ENCODE assay signal across 18 cellular contexts in the genomic region with DNA sequence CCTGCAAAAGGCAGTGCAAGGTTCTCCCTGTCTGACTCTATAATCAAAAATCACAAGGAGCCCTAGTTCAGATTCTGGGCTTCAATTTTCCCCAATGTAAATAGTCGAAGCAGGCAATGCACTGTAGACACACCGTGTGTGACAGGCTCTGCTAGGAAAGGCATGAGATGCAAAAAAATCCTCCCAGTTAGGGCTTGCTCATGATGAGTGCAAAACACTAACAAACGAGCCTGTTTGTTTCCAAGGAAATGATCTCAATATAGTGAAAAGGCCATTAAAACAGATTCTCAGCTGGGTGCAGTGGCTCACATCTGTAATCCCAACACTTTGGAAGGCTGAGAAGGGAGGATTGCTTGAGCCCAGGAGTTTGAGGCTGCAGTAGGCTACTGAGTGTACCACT. TPM values are rescaled to one million over a fixed set of nuclear protein-coding genes. Genes with fewer than 3 reads are reported as not detected.
DNase-seq lines count a peak whose midpoint lies in the region; ATAC-seq, FAIRE-seq and TF ChIP-seq lines count a peak whose summit lies in the region.
"Had no signal": no experiment of that assay in that cellular context is flagged by ENCODE, and none has a peak within 500 bp of the region (broad histone marks: within the 10 kb centered on the region; RNA-seq: fewer than 3 reads in every experiment).

No MANE protein-coding gene starts in this region.

- H3K27ac ChIP-seq in GM23248 (peak overlapping the region; percentile 54), VCaP (peak overlapping the region; percentile 57), layer of hippocampus (ENCODE audit: low read depth, low read length) (peak overlapping the region; percentile 47)

- H4K20me1 ChIP-seq in GM23248 (ENCODE audit: insufficient read depth): no peaks in the 10 kb centered on the region

- no peak overlapping the region for H3K27ac Mint-ChIP-seq in stimulated activated effector memory CD8-positive, alpha-beta T cell treated with anti-CD3 and anti-CD28 coated beads, Interleukin-12 subunit alpha, Interleukin-12 subunit beta, amount 100 ng/mL, for 72 hours
- H3K27ac Mint-ChIP-seq: activated naive CD4-positive, alpha-beta T cell treated with anti-CD3 and anti-CD28 coated beads, Interleukin-2, amount 50 U/mL, for 72 hours; naive B cell had no signal

- H3K27me3 ChIP-seq in GM23248 (replicated peaks; ENCODE audit: insufficient read depth): no peaks in the 10 kb centered on the region
- no peaks in the 10 kb centered on the region for H3K27me3 ChIP-seq in layer of hippocampus (ENCODE audit: control insufficient read depth, insufficient read depth, low read length)
- H3K27me3 ChIP-seq: testis had no signal

- H3K9me3 ChIP-seq in GM23248 (ENCODE audit: low read depth): no peaks in the 10 kb centered on the region
- H3K9me3 ChIP-seq: testis had no signal

- H3F3A ChIP-seq in GM23248 (ENCODE audit: insufficient read depth): peaks cover 16% of the 10 kb centered on the region

- H3K4me2 ChIP-seq in GM23248 (ENCODE audit: unreplicated experiment): no peak overlapping the region

- FAIRE-seq in HTR-8/SVneo (lab: Jason Lieb, UNC): no peak
- FAIRE-seq: bronchial epithelial cell, GM18507 had no signal

- 31 to 49% methylated on average over 3 of the region's 3 CpGs for WGBS in GM23248 (ENCODE audit: low coverage in 1 of 2, low lambda C conversion rate in 2 of 2, missing lambda C conversion rate in 2 of 2), 2 experiments

- peaks cover 5% of the 10 kb centered on the region for H3K4me1 Mint-ChIP-seq in stimulated activated effector memory CD8-positive, alpha-beta T cell treated with anti-CD3 and anti-CD28 coated beads, Interleukin-12 subunit alpha, Interleukin-12 subunit beta, amount 100 ng/mL, for 72 hours
- H3K4me1 Mint-ChIP-seq: naive B cell had no signal

- H3K9me3 Mint-ChIP-seq in stimulated activated effector memory CD8-positive, alpha-beta T cell treated with anti-CD3 and anti-CD28 coated beads, Interleukin-12 subunit alpha, Interleukin-12 subunit beta, amount 100 ng/mL, for 72 hours: no peaks in the 10 kb centered on the region
- H3K9me3 Mint-ChIP-seq: activated naive CD4-positive, alpha-beta T cell treated with anti-CD3 and anti-CD28 coated beads, Interleukin-2, amount 50 U/mL, for 72 hours; activated T-cell treated with anti-CD3 and anti-CD28 coated beads, Interleukin-2, amount 50 U/mL, for 4 hours; naive B cell had no signal

- no peak for TF ChIP-seq CTCF in VCaP (conservative IDR thresholded peaks at IDR 0.05)

- no peak overlapping the region for H3K4me3 Mint-ChIP-seq in stimulated activated effector memory CD8-positive, alpha-beta T cell treated with anti-CD3 and anti-CD28 coated beads, Interleukin-12 subunit alpha, Interleukin-12 subunit beta, amount 100 ng/mL, for 72 hours
- H3K4me3 Mint-ChIP-seq: activated T-cell treated with anti-CD3 and anti-CD28 coated beads, Interleukin-2, amount 50 U/mL, for 4 hours; naive B cell had no signal

- in situ Hi-C loops in GM23248 (cut with MboI): no loop called here

- DNase-seq in GM23248 (peak; percentile 56), stromal cell of bone marrow (ENCODE audit: low read depth) (peak; percentile 44), AG20443 (ENCODE audit: low spot score) (no peak), HTR-8/SVneo (ENCODE audit: insufficient read length, low spot score) (no peak)
- DNase-seq in stimulated activated effector memory CD8-positive, alpha-beta T cell treated with anti-CD3 and anti-CD28 coated beads, Interleukin-12 subunit alpha, Interleukin-12 subunit beta, amount 100 ng/mL, for 72 hours (ENCODE audit: low spot score in 2 of 2): no peak
- DNase-seq: activated CD4-positive, alpha-beta T cell treated with anti-CD3 and anti-CD28 coated beads, Interleukin-2, amount 50 U/mL, for 48 hours; activated T-cell treated with anti-CD3 and anti-CD28 coated beads, Interleukin-2, amount 50 U/mL, for 4 hours; effector memory CD4-positive, alpha-beta T cell; naive B cell; NCI-H2081 treated with DMSO at 0.1 percent for 48 hours; NCI-H526 treated with DMSO at 0.1 percent for 48 hours; testis had no signal

- peak overlapping the region; percentile 52 for H3K9ac ChIP-seq in GM23248

- H3K36me3 Mint-ChIP-seq in stimulated activated effector memory CD8-positive, alpha-beta T cell treated with anti-CD3 and anti-CD28 coated beads, Interleukin-12 subunit alpha, Interleukin-12 subunit beta, amount 100 ng/mL, for 72 hours: no peaks in the 10 kb centered on the region
- H3K36me3 Mint-ChIP-seq: activated naive CD4-positive, alpha-beta T cell treated with anti-CD3 and anti-CD28 coated beads, Interleukin-2, amount 50 U/mL, for 72 hours; naive B cell had no signal

- H3K79me2 ChIP-seq in GM23248 (ENCODE audit: insufficient read depth): peaks cover 77% of the 10 kb centered on the region

- no peaks in the 10 kb centered on the region for H3K36me3 ChIP-seq in GM23248 (ENCODE audit: low read depth)

- no peak overlapping the region for H3K4me3 ChIP-seq in GM23248
- H3K4me3 ChIP-seq: testis had no signal

- peaks cover 36% of the 10 kb centered on the region for H3K4me1 ChIP-seq in GM23248 (ENCODE audit: insufficient read depth)

- no peaks in the 10 kb centered on the region for H3K9me2 ChIP-seq in GM23248 (ENCODE audit: insufficient read depth)

- no peak overlapping the region for H2AFZ ChIP-seq in GM23248

- no peak for ATAC-seq in HG02885 (IDR thresholded peaks at IDR 0.05; ENCODE audit: poor library complexity, unreplicated experiment)
- ATAC-seq in stimulated activated effector memory CD8-positive, alpha-beta T cell treated with anti-CD3 and anti-CD28 coated beads, Interleukin-12 subunit alpha, Interleukin-12 subunit beta, amount 100 ng/mL, for 72 hours: no peak
- ATAC-seq: activated naive CD4-positive, alpha-beta T cell treated with anti-CD3 and anti-CD28 coated beads, Interleukin-2, amount 50 U/mL, for 72 hours; activated T-cell treated with anti-CD3 and anti-CD28 coated beads, Interleukin-2, amount 50 U/mL, for 4 hours had no signal

RNA-seq across cellular contexts. Expression of gene UMPS, which starts 55.7 kb away (rescaled TPM):
- total RNA-seq in GM23248 (2014; rRNA removed; shearing (Covaris generic)): 18.0 and 29.8 TPM in 2 replicates
- 37.9 and 38.7 TPM in 2 replicates for polyA plus RNA-seq in GM23248 (2016; fragmentation: Nextera tagmentation; extraction: Ambion mirVana)

Comparison
In these comparisons a context has a peak if more than half of its experiments do, and no peak if none do; other contexts are left out.
1. DNase-seq: peak in GM23248 (single experiment) and stromal cell of bone marrow (single experiment); none in AG20443 (single experiment), stimulated activated effector memory CD8-positive, alpha-beta T cell treated with anti-CD3 and anti-CD28 coated beads, Interleukin-12 subunit alpha, Interleukin-12 subunit beta, amount 100 ng/mL, for 72 hours (0 of 2) and HTR-8/SVneo (single experiment).
2. Peak in every context shown above with its lines, with median percentiles within 50 percentile points of each other: H3K27ac ChIP-seq.